ENCODE assay signal across 26 cellular contexts in the genomic region with DNA sequence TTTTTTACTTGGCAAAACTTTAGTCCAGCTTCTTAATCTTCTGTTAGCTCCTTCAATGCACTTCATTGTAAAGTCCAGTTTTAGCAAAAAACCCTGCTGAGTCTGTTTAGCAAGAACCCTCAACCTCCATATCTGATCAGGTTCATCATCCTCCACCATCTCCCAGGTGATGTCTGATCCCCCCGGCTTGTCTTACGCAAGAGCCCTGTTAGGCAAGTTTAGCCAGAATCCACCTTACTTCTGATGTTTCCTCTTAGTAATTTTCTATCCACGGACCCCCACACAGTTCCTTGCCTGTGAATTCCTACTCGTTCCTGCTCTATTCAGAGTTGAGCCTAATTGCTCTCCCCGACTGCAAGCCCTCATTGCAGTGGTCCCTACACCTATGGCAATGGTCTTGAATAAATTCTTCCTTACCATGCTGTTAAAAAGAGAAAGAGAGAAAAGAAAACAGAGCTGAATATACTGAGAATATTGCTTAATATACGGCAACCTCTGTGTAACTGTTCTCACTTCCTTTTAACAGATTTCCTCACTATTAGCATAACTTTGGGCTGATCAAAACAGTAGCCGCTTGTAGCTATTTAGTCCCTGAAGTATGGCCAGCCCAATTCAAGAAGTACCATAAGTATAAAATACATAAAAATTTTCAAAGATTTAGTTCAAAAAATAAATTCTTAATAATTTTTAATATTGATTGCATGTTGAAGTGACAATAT.
DNase-seq lines count a peak whose midpoint lies in the region; ATAC-seq, FAIRE-seq and TF ChIP-seq lines count a peak whose summit lies in the region.
"Had no signal": no experiment of that assay in that cellular context is flagged by ENCODE, and none has a peak within 500 bp of the region (broad histone marks: within the 10 kb centered on the region; RNA-seq: fewer than 3 reads in every experiment).

No MANE protein-coding gene starts in this region.

- ATAC-seq in K562 = no peak
- ATAC-seq: A549; activated T-helper 17 cell treated with anti-CD3 and anti-CD28 coated beads, Interleukin-2, amount 50 U/mL, for 72 hours; effector memory CD8-positive, alpha-beta T cell; PC-3 had no signal

- no peaks in the 10 kb centered on the region for H3K9me2 ChIP-seq in DOHH2 (replicated peaks; ENCODE audit: control insufficient read depth, low read length)

- H3K9me1 ChIP-seq in K562 (ENCODE audit: control insufficient read depth, insufficient read depth, low read length) = no peaks in the 10 kb centered on the region

- H3K4me2 ChIP-seq in DOHH2 (ENCODE audit: low read length) (peak overlapping the region; percentile 37), K562 (ENCODE audit: insufficient read depth, low read length) (no peak overlapping the region), parathyroid adenoma (ENCODE audit: low read length) (no peak overlapping the region)
- H3K4me2 ChIP-seq: A549 had no signal

- no peak for TF ChIP-seq CTCF in DOHH2 (IDR thresholded peaks at IDR 0.05; ENCODE audit: low read depth, low read length, poor library complexity, severe bottlenecking)
- no peak for TF ChIP-seq CTCF in K562 (IDR thresholded peaks at IDR 0.05 in 2 of 3, conservative IDR thresholded peaks at IDR 0.05 in 1 of 3; ENCODE audit: insufficient read depth in 2 of 3, low read depth in 1 of 3, low read length in 3 of 3)
- TF ChIP-seq CTCF in parathyroid adenoma (IDR thresholded peaks at IDR 0.05) = no peak
- no peak for TF ChIP-seq CTCF in right atrium auricular region (IDR thresholded peaks at IDR 0.05)
- TF ChIP-seq CTCF in GM13977 (IDR thresholded peaks at IDR 0.05; ENCODE audit: extremely low read depth, insufficient read depth, missing control alignments) = no peak

- H3K4me3 ChIP-seq in DOHH2 (ENCODE audit: low read length) (0 out of 2 replicates have a peak overlapping the region, but pooled peaks have one; percentile 17), K562 (no peak overlapping the region), parathyroid adenoma (ENCODE audit: low read depth, low read length) (no peak overlapping the region), right atrium auricular region (no peak overlapping the region)
- H3K4me3 ChIP-seq: A549, esophagus muscularis mucosa, lung, prostate gland, SJSA1, skin epidermis had no signal

- peaks cover 13% of the 10 kb centered on the region for H3K4me1 ChIP-seq in DOHH2 (ENCODE audit: control insufficient read depth, low read length)
- no peaks in the 10 kb centered on the region for H3K4me1 ChIP-seq in K562 (replicated peaks in 1 of 2; ENCODE audit: control insufficient read depth in 2 of 2, insufficient read depth in 2 of 2, low read length in 2 of 2)
- peaks cover 3% of the 10 kb centered on the region for H3K4me1 ChIP-seq in parathyroid adenoma
- H3K4me1 ChIP-seq in right atrium auricular region = no peaks in the 10 kb centered on the region
- H3K4me1 ChIP-seq: A549, BE2C, esophagus muscularis mucosa, prostate gland, SJSA1 had no signal

- TF ChIP-seq EP300 in K562 (IDR thresholded peaks at IDR 0.05; ENCODE audit: low read length) = no peak

- no peaks in the 10 kb centered on the region for H3F3A ChIP-seq in DOHH2 (ENCODE audit: control insufficient read depth, insufficient read depth)

- intact Hi-C loops in K562 (cut with micrococcal nuclease) = no loop called here

- no TSS peak for BruUV-seq in K562 (replicated peaks; lab: Mats Ljungman, UMichigan)

- POLR2A ChIA-PET in K562 (lab: Yijun Ruan, JAX) = interaction anchor here (1.2 kb wide), 1 partner anchor 25 kb away, joined by 3 read pairs; no protein-coding TSS in a partner anchor

- H3K27me3 ChIP-seq in DOHH2 (ENCODE audit: control insufficient read depth, low read length) = no peaks in the 10 kb centered on the region
- no peaks in the 10 kb centered on the region for H3K27me3 ChIP-seq in K562 (ENCODE audit: control insufficient read depth in 2 of 2, insufficient read depth in 2 of 2, low read length in 2 of 2)
- no peaks in the 10 kb centered on the region for H3K27me3 ChIP-seq in parathyroid adenoma (ENCODE audit: control insufficient read depth, insufficient read depth, low read length)
- no peaks in the 10 kb centered on the region for H3K27me3 ChIP-seq in right atrium auricular region
- H3K27me3 ChIP-seq: BE2C, esophagus muscularis mucosa, SJSA1 had no signal

- CTCF ChIA-PET in K562 (lab: Yijun Ruan, JAX; ENCODE audit: low intra/inter-chr PET ratio) = no interaction called here

- H3K9ac ChIP-seq in K562 (ENCODE audit: insufficient read depth in 1 of 2, low read depth in 2 of 2, low read length in 2 of 2) (no peak overlapping the region), parathyroid adenoma (no peak overlapping the region)

- H3K79me2 ChIP-seq in DOHH2 (ENCODE audit: control insufficient read depth, low read length) (no peaks in the 10 kb centered on the region), K562 (ENCODE audit: control insufficient read depth, insufficient read depth, low read length) (no peaks in the 10 kb centered on the region), parathyroid adenoma (no peaks in the 10 kb centered on the region)

- DNase-seq in NOMO-1 treated with dmso at 0.1 percent for 144 hours (lab: John Stamatoyannopoulos, UW; ENCODE audit: unreplicated experiment) = peak; percentile 51
- DNase-seq in K562 (ENCODE audit: extremely low read depth in 1 of 4, low spot score in 3 of 4) = no peak
- DNase-seq in cerebellar cortex (ENCODE audit: low spot score) = no peak
- no peak for DNase-seq in stimulated activated CD4-positive, alpha-beta T cell treated with anti-CD3 and anti-CD28 coated beads, Interleukin-4, amount 100 ng/mL, for 4 hours
- no peak for DNase-seq in right atrium auricular region (ENCODE audit: low spot score)
- no peak for DNase-seq in GM13977 (ENCODE audit: low spot score)
- DNase-seq: activated CD4-positive, alpha-beta T cell treated with anti-CD3 and anti-CD28 coated beads, Interleukin-2, amount 10 ng/mL, durations not matched to agents 7 days and 5 days; BE2C; effector memory CD8-positive, alpha-beta T cell; islet precursor cell; NCI-H1694; NCI-H2171 treated with DMSO at 0.1 percent for 48 hours; NCI-H524 treated with DMSO at 0.1 percent for 48 hours; PC-3; stimulated activated CD4-positive, alpha-beta T cell treated with anti-CD3 and anti-CD28 coated beads, Interleukin-2, amount 100 ng/mL, for 48 hours; stimulated activated naive CD4-positive, alpha-beta T cell treated with Interleukin-2 at 50 U/mL for 16 hours had no signal

- H3K36me3 ChIP-seq in DOHH2 (ENCODE audit: control insufficient read depth, low read length) = no peaks in the 10 kb centered on the region
- H3K36me3 ChIP-seq in K562 (ENCODE audit: control insufficient read depth, insufficient read depth, low read length) = no peaks in the 10 kb centered on the region
- no peaks in the 10 kb centered on the region for H3K36me3 ChIP-seq in parathyroid adenoma (ENCODE audit: control insufficient read depth, insufficient read depth, low read length)
- no peaks in the 10 kb centered on the region for H3K36me3 ChIP-seq in right atrium auricular region
- H3K36me3 ChIP-seq: BE2C, esophagus muscularis mucosa, prostate gland, SJSA1 had no signal

- no peak overlapping the region for H3K27ac ChIP-seq in DOHH2 (ENCODE audit: low read depth, low read length)
- no peak overlapping the region for H3K27ac ChIP-seq in K562 (ENCODE audit: extremely low read depth, low read depth, low read length)
- no peak overlapping the region for H3K27ac ChIP-seq in parathyroid adenoma
- H3K27ac ChIP-seq in right atrium auricular region = no peak overlapping the region
- H3K27ac ChIP-seq: A549, esophagus muscularis mucosa, prostate gland, SJSA1, skin epidermis, VCaP had no signal

- in situ Hi-C loops in K562 (cut with MboI) = no loop called here
- in situ Hi-C loops in GM13977 (cut with MboI; ENCODE audit: low pct_unique_long_range_greater_than_20kb, low sequenced_read_pairs, unreplicated experiment) = no loop called here

- TF ChIP-seq RAD21 in K562 (CRISPR knock-in tag; conservative IDR thresholded peaks at IDR 0.05 in 1 of 2, IDR thresholded peaks at IDR 0.05 in 1 of 2) = no peak

- TF ChIP-seq POLR2A in K562 (conservative IDR thresholded peaks at IDR 0.05) = no peak

- 44% methylated on average over 7 of the region's 7 CpGs for WGBS in K562 (ENCODE audit: insufficient coverage, low coverage, missing lambda C conversion rate)

- H2AFZ ChIP-seq in K562 (ENCODE audit: low read depth, low read length) (peak overlapping the region; percentile 3; the same call in 1 of the 2 replicates), parathyroid adenoma (peak overlapping the region; percentile 34)

- H3K9me3 ChIP-seq in DOHH2 (ENCODE audit: control insufficient read depth, insufficient read depth, low read length) = no peaks in the 10 kb centered on the region
- no peaks in the 10 kb centered on the region for H3K9me3 ChIP-seq in K562 (replicated peaks; ENCODE audit: control insufficient read depth, insufficient read depth, low read depth, low read length)
- H3K9me3 ChIP-seq in parathyroid adenoma (ENCODE audit: control insufficient read depth, low read length) = no peaks in the 10 kb centered on the region
- H3K9me3 ChIP-seq in right atrium auricular region = no peaks in the 10 kb centered on the region
- H3K9me3 ChIP-seq: A549, BE2C, esophagus muscularis mucosa, prostate gland, SJSA1 had no signal

- no peaks in the 10 kb centered on the region for H4K20me1 ChIP-seq in DOHH2 (ENCODE audit: control insufficient read depth, insufficient read depth, low read depth, low read length)
- no peaks in the 10 kb centered on the region for H4K20me1 ChIP-seq in K562 (replicated peaks; ENCODE audit: control insufficient read depth, insufficient read depth, low read length)

- FAIRE-seq in K562 (lab: Jason Lieb, UNC) = no peak
- FAIRE-seq: A549 had no signal

TF ChIP-seq in K562, 482 proteins besides CTCF, POLR2A, EP300 and RAD21:
- no peak for TF ChIP-seq CEBPG (CRISPR knock-in tag; IDR thresholded peaks at IDR 0.05)
- TF ChIP-seq CEBPG (tag; conservative IDR thresholded peaks at IDR 0.05 in 1 of 2, IDR thresholded peaks at IDR 0.05 in 1 of 2) = 0 out of 4 replicates have a peak, but pooled peaks of 1 of the 2 experiments have one; percentile 16
- no peak for TF ChIP-seq FOXK1 (CRISPR knock-in tag; IDR thresholded peaks at IDR 0.05; ENCODE audit: borderline replicate concordance)
- TF ChIP-seq CEBPB (tag; IDR thresholded peaks at IDR 0.05) = peak; percentile 76
